In genomic region chr12:53675701-53676607, GRCh38 we compare ENCODE assay signal across 2 cellular contexts.
TF ChIP-seq lines count a peak whose summit lies in the region.

ATP5MC2 (minus strand) TSS chr12:53676083; CDS start chr12:53672614, 3,469 bp downstream.

TF ChIP-seq in A549, 52 proteins besides CTCF, POLR2A, EP300 and RAD21 (continued from another document and continues in another):
- TF ChIP-seq USF2 (IDR thresholded peaks at IDR 0.05) (peak; percentile 23; the same call in 1 of the 2 replicates), FOXS1 (CRISPR knock-in tag; IDR thresholded peaks at IDR 0.05) (peak; percentile 40; the same call in 1 of the 2 replicates), RNF2 (IDR thresholded peaks at IDR 0.05; ENCODE audit: borderline replicate concordance, low read depth) (no peak), BCL3 (IDR thresholded peaks at IDR 0.05) (peak; percentile 78; the same call in 1 of the 3 replicates), MAZ (IDR thresholded peaks at IDR 0.05; ENCODE audit: borderline replicate concordance, low read depth, low read length) (no peak), TFCP2L1 (CRISPR knock-in tag; IDR thresholded peaks at IDR 0.05) (peak; percentile 33; the same call in 1 of the 2 replicates), RCOR1 (IDR thresholded peaks at IDR 0.05; ENCODE audit: low read depth, low read length) (no peak), HMGXB4 (CRISPR knock-in tag; IDR thresholded peaks at IDR 0.05; ENCODE audit: borderline replicate concordance) (0 out of 2 replicates have a peak, but pooled peaks have one; percentile 75), ELK1 (IDR thresholded peaks at IDR 0.05; ENCODE audit: low read depth, low read length) (no peak), CBX8 (IDR thresholded peaks at IDR 0.05) (no peak), CEBPB (IDR thresholded peaks at IDR 0.05) (peak; percentile 94 to 99), ZC3H11A (IDR thresholded peaks at IDR 0.05) (no peak), HES2 (IDR thresholded peaks at IDR 0.05) (no peak), PBX3 (IDR thresholded peaks at IDR 0.05) (no peak), SMC3 (IDR thresholded peaks at IDR 0.05) (peak; percentile 99), ESRRA (IDR thresholded peaks at IDR 0.05; ENCODE audit: borderline replicate concordance, low read length) (no peak), MYC (IDR thresholded peaks at IDR 0.05; ENCODE audit: borderline replicate concordance, low read length) (peak; percentile 85), SREBF2 (IDR thresholded peaks at IDR 0.05) (no peak), GATA3 (IDR thresholded peaks at IDR 0.05; ENCODE audit: borderline replicate concordance) (no peak), EHMT2 (IDR thresholded peaks at IDR 0.05; ENCODE audit: low read depth) (peak; percentile 67; the same call in 1 of the 2 replicates), HOXB13 (CRISPR knock-in tag; IDR thresholded peaks at IDR 0.05; ENCODE audit: low read depth) (peak; percentile 95), TP53 (CRISPR knock-in tag; IDR thresholded peaks at IDR 0.05) (peak; percentile 87), JUN (IDR thresholded peaks at IDR 0.05) (peak; percentile 88 to 97), HOXB5 (CRISPR knock-in tag; IDR thresholded peaks at IDR 0.05) (peak; percentile 90), HEYL (CRISPR knock-in tag; IDR thresholded peaks at IDR 0.05) (0 out of 2 replicates have a peak, but pooled peaks have one; percentile 68), BHLHE40 (IDR thresholded peaks at IDR 0.05; ENCODE audit: low read depth, low read length) (no peak), KDM5A (IDR thresholded peaks at IDR 0.05) (peak; percentile 69; the same call in 1 of the 2 replicates), CHD4 (IDR thresholded peaks at IDR 0.05; ENCODE audit: borderline replicate concordance) (no peak), MAFK (IDR thresholded peaks at IDR 0.05; ENCODE audit: partially characterized antibody) (peak; percentile 93), JUNB (IDR thresholded peaks at IDR 0.05) (no peak), HOXA7 (CRISPR knock-in tag; IDR thresholded peaks at IDR 0.05) (0 out of 2 replicates have a peak, but pooled peaks have one; percentile 10), POLR2AphosphoS2 (conservative IDR thresholded peaks at IDR 0.05; ENCODE audit: low read length) (no peak)

TF ChIP-seq in K562, 482 proteins besides CTCF, POLR2A, EP300 and RAD21 (continued from another document and continues in another):
- TF ChIP-seq ZNF280A (IDR thresholded peaks at IDR 0.05; ENCODE audit: low read depth, partially characterized antibody) (no peak), ZBTB26 (CRISPR knock-in tag; IDR thresholded peaks at IDR 0.05) (no peak), SMAD2 (IDR thresholded peaks at IDR 0.05; ENCODE audit: low read depth, low read length) (no peak), ETS2 (tag; IDR thresholded peaks at IDR 0.05; ENCODE audit: borderline replicate concordance, poor library complexity, severe bottlenecking) (no peak), NFIX (CRISPR knock-in tag; IDR thresholded peaks at IDR 0.05; ENCODE audit: low read depth) (no peak), MAX (CRISPR knock-in tag; IDR thresholded peaks at IDR 0.05) (peak; percentile 93), SPI1 (IDR thresholded peaks at IDR 0.05; ENCODE audit: borderline replicate concordance, low read depth, low read length) (no peak), ZNF24 (IDR thresholded peaks at IDR 0.05) (peak; percentile 79; the same call in 1 of the 2 replicates), MYC (IDR thresholded peaks at IDR 0.05; ENCODE audit: low read depth, low read length) (peak; percentile 96), MYC (CRISPR knock-in tag; IDR thresholded peaks at IDR 0.05; ENCODE audit: borderline replicate concordance, low read depth) (peak; percentile 98), PKNOX1 (IDR thresholded peaks at IDR 0.05) (peak; percentile 70), SRSF7 (optimal IDR thresholded peaks at IDR 0.05; ENCODE audit: low read depth, low read length) (no peak), IFI16 (CRISPR knock-in tag; IDR thresholded peaks at IDR 0.05) (no peak), BRD4 (IDR thresholded peaks at IDR 0.05) (peak; percentile 74; the same call in 1 of the 2 replicates), RBM15 (IDR thresholded peaks at IDR 0.05; ENCODE audit: insufficient read depth, low read length) (no peak), MEF2A (IDR thresholded peaks at IDR 0.05; ENCODE audit: control insufficient read depth, low read depth, low read length) (no peak), CUX1 (CRISPR knock-in tag; IDR thresholded peaks at IDR 0.05) (no peak), ELF4 (CRISPR knock-in tag; IDR thresholded peaks at IDR 0.05) (peak; percentile 63; the same call in 1 of the 2 replicates), ZNF766 (CRISPR knock-in tag; conservative IDR thresholded peaks at IDR 0.05) (peak; percentile 81), RBFOX2 (IDR thresholded peaks at IDR 0.05; ENCODE audit: low read depth, low read length) (peak; percentile 96), NCOR1 (IDR thresholded peaks at IDR 0.05) (no peak), ZMIZ1 (IDR thresholded peaks at IDR 0.05; ENCODE audit: low read depth in 2 of 2, low read length in 2 of 2) (peak in 1 of 2 experiments; percentile 0; a peak in 1 of 4 replicates), ZNF274 (IDR thresholded peaks at IDR 0.05; ENCODE audit: borderline replicate concordance, low read depth, low read length) (no peak), GTF2F1 (IDR thresholded peaks at IDR 0.05; ENCODE audit: low read depth, low read length) (no peak), ZSCAN32 (CRISPR knock-in tag; IDR thresholded peaks at IDR 0.05) (no peak), TBP (optimal IDR thresholded peaks at IDR 0.05; ENCODE audit: low read depth, low read length) (peak; percentile 91), MECOM (CRISPR knock-in tag; IDR thresholded peaks at IDR 0.05) (peak; percentile 43; the same call in 1 of the 2 replicates), ZBTB7A (IDR thresholded peaks at IDR 0.05; ENCODE audit: borderline replicate concordance, control insufficient read depth, low read depth, low read length) (peak; percentile 32; the same call in 1 of the 2 replicates), LARP7 (IDR thresholded peaks at IDR 0.05) (no peak; the same call in 1 of the 2 replicates), RUNX1 (IDR thresholded peaks at IDR 0.05; ENCODE audit: low read depth) (no peak), ETV6 (IDR thresholded peaks at IDR 0.05; ENCODE audit: borderline replicate concordance in 1 of 2, low read depth in 2 of 2, low read length in 1 of 2) (0 out of 4 replicates have a peak, but pooled peaks of 1 of the 2 experiments have one; percentile 27), ETV6 (CRISPR knock-in tag; IDR thresholded peaks at IDR 0.05; ENCODE audit: borderline replicate concordance) (peak; percentile 77), XRCC5 (IDR thresholded peaks at IDR 0.05; ENCODE audit: low read depth, low read length) (peak; percentile 98; the same call in 1 of the 2 replicates), BRF1 (IDR thresholded peaks at IDR 0.05; ENCODE audit: borderline replicate concordance, extremely low read depth, insufficient read length) (no peak), CREB1 (IDR thresholded peaks at IDR 0.05) (no peak; the same call in 1 of the 2 replicates), CREB1 (CRISPR knock-in tag; IDR thresholded peaks at IDR 0.05) (no peak; the same call in 1 of the 2 replicates), HOMEZ (CRISPR knock-in tag; IDR thresholded peaks at IDR 0.05) (0 out of 2 replicates have a peak, but pooled peaks have one; percentile 61)
